ENCODE assay signal across 25 cellular contexts in the genomic region with DNA sequence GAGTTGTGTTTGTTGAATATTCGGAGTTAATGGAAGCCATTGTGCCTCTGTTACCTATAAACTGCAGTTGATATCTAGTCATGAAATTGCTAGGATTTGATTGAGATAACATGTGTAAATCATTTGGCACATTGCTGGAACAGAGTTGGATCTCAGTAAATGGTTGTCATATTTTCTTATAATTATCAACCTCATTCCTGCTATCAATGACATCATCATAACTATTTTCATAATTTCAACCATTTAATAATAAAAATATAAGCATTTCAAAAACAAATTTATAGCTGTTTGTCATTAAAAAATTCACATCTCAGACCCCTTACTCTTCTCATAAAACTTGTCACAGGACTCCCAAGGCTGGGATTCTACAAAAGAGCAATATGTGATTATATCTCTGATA.
DNase-seq lines count a peak whose midpoint lies in the region; ATAC-seq, FAIRE-seq and TF ChIP-seq lines count a peak whose summit lies in the region.
"Had no signal": no experiment of that assay in that cellular context is flagged by ENCODE, and none has a peak within 500 bp of the region (broad histone marks: within the 10 kb centered on the region; RNA-seq: fewer than 3 reads in every experiment).

No MANE protein-coding gene starts in this region.

- TF ChIP-seq CTCF in HepG2 (CRISPR knock-in tag; IDR thresholded peaks at IDR 0.05) (no peak), right lobe of liver (IDR thresholded peaks at IDR 0.05) (no peak), K562 (IDR thresholded peaks at IDR 0.05 in 2 of 3, conservative IDR thresholded peaks at IDR 0.05 in 1 of 3; ENCODE audit: insufficient read depth in 2 of 3, low read depth in 1 of 3, low read length in 3 of 3) (no peak), uterus (IDR thresholded peaks at IDR 0.05) (no peak)

- BruUV-seq in HepG2 (replicated peaks; lab: Mats Ljungman, UMichigan) (no TSS peak), K562 (replicated peaks; lab: Mats Ljungman, UMichigan) (no TSS peak)

- H3K36me3 ChIP-seq in HepG2 (replicated peaks in 1 of 2; ENCODE audit: control insufficient read depth in 1 of 2, insufficient read depth in 2 of 2, low read length in 2 of 2) (no peaks in the 10 kb centered on the region), right lobe of liver (no peaks in the 10 kb centered on the region), K562 (ENCODE audit: control insufficient read depth, insufficient read depth, low read length) (no peaks in the 10 kb centered on the region), uterus (no peaks in the 10 kb centered on the region)
- H3K36me3 ChIP-seq: BLaER1 treated with 17β-estradiol and CSF1 and Interleukin-3, amounts not matched to agents 10 nM and 100 nM had no signal

- TF ChIP-seq RAD21 in HepG2 (CRISPR knock-in tag; IDR thresholded peaks at IDR 0.05) = no peak
- no peak for TF ChIP-seq RAD21 in K562 (CRISPR knock-in tag; conservative IDR thresholded peaks at IDR 0.05 in 1 of 2, IDR thresholded peaks at IDR 0.05 in 1 of 2)

- H3K4me3 ChIP-seq in HepG2 (replicated peaks in 1 of 3; ENCODE audit: insufficient read depth in 1 of 3, low read depth in 2 of 3, low read length in 3 of 3) = no peak overlapping the region
- H3K4me3 ChIP-seq in right lobe of liver = no peak overlapping the region
- no peak overlapping the region for H3K4me3 ChIP-seq in K562
- H3K4me3 ChIP-seq in uterus = no peak overlapping the region
- H3K4me3 ChIP-seq: A549; BLaER1 treated with 17β-estradiol and CSF1 and Interleukin-3, amounts not matched to agents 10 nM and 100 nM had no signal

- no peak for TF ChIP-seq EP300 in HepG2 (IDR thresholded peaks at IDR 0.05; ENCODE audit: low read depth in 2 of 2, low read length in 2 of 2)
- no peak for TF ChIP-seq EP300 in HepG2 (CRISPR knock-in tag; IDR thresholded peaks at IDR 0.05; ENCODE audit: borderline replicate concordance)
- TF ChIP-seq EP300 in K562 (IDR thresholded peaks at IDR 0.05; ENCODE audit: low read length) = no peak

- H3K9ac ChIP-seq in HepG2 (ENCODE audit: insufficient read depth, low read depth, low read length) (no peak overlapping the region), K562 (ENCODE audit: insufficient read depth in 1 of 2, low read depth in 2 of 2, low read length in 2 of 2) (no peak overlapping the region)
- H3K9ac ChIP-seq: BLaER1 treated with 17β-estradiol and CSF1 and Interleukin-3, amounts not matched to agents 10 nM and 100 nM had no signal

- no peak for TF ChIP-seq POLR2A in HepG2 (IDR thresholded peaks at IDR 0.05; ENCODE audit: insufficient read depth in 1 of 2, low read depth in 2 of 2, low read length in 2 of 2)
- TF ChIP-seq POLR2A in right lobe of liver (IDR thresholded peaks at IDR 0.05) = no peak
- no peak for TF ChIP-seq POLR2A in K562 (conservative IDR thresholded peaks at IDR 0.05)
- no peak for TF ChIP-seq POLR2A in uterus (IDR thresholded peaks at IDR 0.05)

- FAIRE-seq in HepG2 (lab: Jason Lieb, UNC) (no peak), K562 (lab: Jason Lieb, UNC) (no peak)
- FAIRE-seq: A549, G401.6, GM12892, GM18507 had no signal

- intact Hi-C loops in HepG2 (cut with micrococcal nuclease; ENCODE audit: unreplicated experiment) (no loop called here), right lobe of liver (cut with DNase I) (no loop called here), K562 (cut with micrococcal nuclease) (no loop called here), uterus (cut with DNase I; ENCODE audit: low total_unique reads) (no loop called here)

- H4K20me1 ChIP-seq in HepG2 (ENCODE audit: insufficient read depth, low read length) (no peaks in the 10 kb centered on the region), K562 (replicated peaks; ENCODE audit: control insufficient read depth, insufficient read depth, low read length) (no peaks in the 10 kb centered on the region)
- H4K20me1 ChIP-seq: BLaER1 treated with 17β-estradiol and CSF1 and Interleukin-3, amounts not matched to agents 10 nM and 100 nM had no signal

- H2AFZ ChIP-seq in HepG2 (ENCODE audit: low read length) (no peak overlapping the region), K562 (ENCODE audit: low read depth, low read length) (no peak overlapping the region)

- H3K79me2 ChIP-seq in HepG2 (ENCODE audit: insufficient read depth, low read length) (no peaks in the 10 kb centered on the region), K562 (ENCODE audit: control insufficient read depth, insufficient read depth, low read length) (no peaks in the 10 kb centered on the region)

- CTCF ChIA-PET in HepG2 (lab: Yijun Ruan, JAX; ENCODE audit: low intra/inter-chr PET ratio, low total read pairs) = no interaction called here
- CTCF ChIA-PET in K562 (lab: Yijun Ruan, JAX; ENCODE audit: low intra/inter-chr PET ratio) = no interaction called here

- ATAC-seq in HepG2 (no peak), right lobe of liver (no peak), K562 (no peak)
- ATAC-seq: A549; CD8-positive, alpha-beta T cell had no signal

- in situ Hi-C loops in HepG2 (cut with HindIII; ENCODE audit: extremely low pct_ligation_motif_present, low pct_unique_long_range_greater_than_20kb) = no loop called here
- in situ Hi-C loops in K562 (cut with MboI) = no loop called here

- H3K9me1 ChIP-seq in K562 (ENCODE audit: control insufficient read depth, insufficient read depth, low read length) = no peaks in the 10 kb centered on the region

- H3K27me3 ChIP-seq in HepG2 (ENCODE audit: control insufficient read depth in 1 of 2, insufficient read depth in 2 of 2, low read length in 2 of 2) (no peaks in the 10 kb centered on the region), right lobe of liver (no peaks in the 10 kb centered on the region), K562 (ENCODE audit: control insufficient read depth in 2 of 2, insufficient read depth in 2 of 2, low read length in 2 of 2) (no peaks in the 10 kb centered on the region), uterus (no peaks in the 10 kb centered on the region)
- H3K27me3 ChIP-seq: BLaER1 treated with 17β-estradiol and CSF1 and Interleukin-3, amounts not matched to agents 10 nM and 100 nM had no signal

- POLR2A ChIA-PET in HepG2 (lab: Yijun Ruan, JAX) (no interaction called here), K562 (lab: Yijun Ruan, JAX) (interaction anchor here (1.9 kb wide), 1 partner anchor 44 kb away, joined by 4 read pairs; no protein-coding TSS in a partner anchor)

- H3K9me3 ChIP-seq in HepG2 (ENCODE audit: low read length) = peaks cover 10% of the 10 kb centered on the region; the same call in 1 of the 2 replicates
- no peaks in the 10 kb centered on the region for H3K9me3 ChIP-seq in right lobe of liver
- H3K9me3 ChIP-seq in K562 (replicated peaks; ENCODE audit: control insufficient read depth, insufficient read depth, low read depth, low read length) = no peaks in the 10 kb centered on the region
- H3K9me3 ChIP-seq in uterus = no peaks in the 10 kb centered on the region
- H3K9me3 ChIP-seq: A549; BLaER1 treated with 17β-estradiol and CSF1 and Interleukin-3, amounts not matched to agents 10 nM and 100 nM; Caco-2 had no signal

- H3K27ac ChIP-seq in HepG2 (ENCODE audit: extremely low read length, insufficient read depth, low read length) = no peak overlapping the region
- no peak overlapping the region for H3K27ac ChIP-seq in right lobe of liver
- no peak overlapping the region for H3K27ac ChIP-seq in K562 (ENCODE audit: extremely low read depth, low read depth, low read length)
- H3K27ac ChIP-seq in uterus = peak overlapping the region; percentile 42 to 68
- H3K27ac ChIP-seq: 22Rv1; A549; BLaER1 treated with 17β-estradiol and CSF1 and Interleukin-3, amounts not matched to agents 10 nM and 100 nM; C4-2B had no signal

- H3K4me1 ChIP-seq in HepG2 (ENCODE audit: insufficient read depth, low read length) (no peaks in the 10 kb centered on the region), right lobe of liver (no peaks in the 10 kb centered on the region), K562 (replicated peaks in 1 of 2; ENCODE audit: control insufficient read depth in 2 of 2, insufficient read depth in 2 of 2, low read length in 2 of 2) (peaks cover 0 to 11% of the 10 kb centered on the region in 2 experiments; a peak in 3 of 5 replicates), uterus (peaks cover 0 to 6% of the 10 kb centered on the region in 2 donors)
- H3K4me1 ChIP-seq: A549; BLaER1 treated with 17β-estradiol and CSF1 and Interleukin-3, amounts not matched to agents 10 nM and 100 nM; Caco-2 had no signal

- H3K4me2 ChIP-seq in HepG2 (ENCODE audit: low read depth, low read length) = no peak overlapping the region
- H3K4me2 ChIP-seq in K562 (ENCODE audit: insufficient read depth, low read length) = no peak overlapping the region
- H3K4me2 ChIP-seq: A549; BLaER1 treated with 17β-estradiol and CSF1 and Interleukin-3, amounts not matched to agents 10 nM and 100 nM had no signal

- WGBS in HepG2 (ENCODE audit: low lambda C conversion rate) = 6% methylated on average over 1 of the region's 1 CpG
- WGBS in right lobe of liver (ENCODE audit: insufficient coverage, low coverage, low lambda C conversion rate, missing lambda C conversion rate) = 100% methylated on average over 1 of the region's 1 CpG
- WGBS in K562 (ENCODE audit: insufficient coverage, low coverage, missing lambda C conversion rate) = 76% methylated on average over 1 of the region's 1 CpG

- no peak for DNase-seq in HepG2 (ENCODE audit: low spot score)
- no peak for DNase-seq in right lobe of liver
- no peak for DNase-seq in K562 (ENCODE audit: extremely low read depth in 1 of 4, low spot score in 3 of 4)
- DNase-seq in uterus = no peak
- DNase-seq in hippocampal formation (lab: John Stamatoyannopoulos, UW) = no peak
- no peak for DNase-seq in cerebellar nuclear complex (lab: John Stamatoyannopoulos, UW)
- DNase-seq: AML-193; Caco-2; Calu3; CD4-positive, alpha-beta T cell; CD8-positive, alpha-beta T cell; DMS 273 treated with DMSO at 0.1 percent for 48 hours; DMS153; DMS53; DMS79; DND-41; EL; GF-D8 had no signal

TF ChIP-seq in HepG2, 621 proteins besides CTCF, POLR2A, EP300 and RAD21 (continues in another document):
- TF ChIP-seq BRCA1 (CRISPR knock-in tag; IDR thresholded peaks at IDR 0.05) (no peak), CREB1 (IDR thresholded peaks at IDR 0.05) (0 out of 2 replicates have a peak, but pooled peaks have one; percentile 22), CREB1 (CRISPR knock-in tag; IDR thresholded peaks at IDR 0.05) (no peak), ATF7 (IDR thresholded peaks at IDR 0.05) (peak; percentile 91), ATF7 (CRISPR knock-in tag; IDR thresholded peaks at IDR 0.05) (no peak)

TF ChIP-seq in K562, 482 proteins besides CTCF, POLR2A, EP300 and RAD21 (continues in another document):
- TF ChIP-seq TAF1 (IDR thresholded peaks at IDR 0.05; ENCODE audit: control insufficient read depth, extremely low read depth, insufficient read depth, low read length, severe bottlenecking) = no peak
- no peak for TF ChIP-seq SETDB1 (IDR thresholded peaks at IDR 0.05; ENCODE audit: low read length)
- TF ChIP-seq RBM25 (IDR thresholded peaks at IDR 0.05; ENCODE audit: low read depth, low read length, severe bottlenecking) = no peak
- TF ChIP-seq ZNF589 (CRISPR knock-in tag; IDR thresholded peaks at IDR 0.05; ENCODE audit: low read depth) = no peak

Comparison
In these comparisons a context has a peak if more than half of its experiments do, and no peak if none do; other contexts are left out.
1. H3K27ac ChIP-seq: peak in uterus (2 of 2); none in HepG2 (single experiment), right lobe of liver (0 of 3) and K562 (single experiment).